Comparison of ENCODE assay signal across 8 cellular contexts in genomic region chr14:103819503-103820307, GRCh38. TPM values are rescaled to one million over a fixed set of nuclear protein-coding genes. Genes with fewer than 3 reads are reported as not detected.
DNase-seq lines count a peak whose midpoint lies in the region; ATAC-seq and TF ChIP-seq lines count a peak whose summit lies in the region.

No MANE protein-coding gene starts in this region.

- H3K27me3 ChIP-seq in iPS-20b (ENCODE audit: insufficient read depth, low read length) (no peaks in the 10 kb centered on the region), thyroid gland (no peaks in the 10 kb centered on the region)

- CTCF ChIA-PET in activated CD4-positive, alpha-beta memory T cell treated with anti-CD3 and anti-CD28 coated beads, Interleukin-2, amount 10 ng/mL, durations not matched to agents 7 days and 5 days (lab: Charles Lee): interaction anchor here (0.7 to 2.0 kb wide), 4 partner anchors 12 to 81 kb away, joined by 3 to 6 read pairs (median 4); no protein-coding TSS in a partner anchor

- no peak overlapping the region for H3K27ac ChIP-seq in iPS-20b (ENCODE audit: low read length)
- peak overlapping the region; percentile 63 to 86 (median 73) for H3K27ac ChIP-seq in thyroid gland

- POLR2A ChIA-PET in activated CD4-positive, alpha-beta memory T cell treated with anti-CD3 and anti-CD28 coated beads, Interleukin-2, amount 10 ng/mL, durations not matched to agents 7 days and 5 days (lab: Charles Lee): no interaction called here

- H3K9me3 Mint-ChIP-seq in activated naive CD4-positive, alpha-beta T cell treated with anti-CD3 and anti-CD28 coated beads, Interleukin-2, amount 50 U/mL, for 24 hours: no peaks in the 10 kb centered on the region
- no peaks in the 10 kb centered on the region for H3K9me3 Mint-ChIP-seq in activated CD4-positive, alpha-beta memory T cell treated with anti-CD3 and anti-CD28 coated beads, Interleukin-2, amount 10 ng/mL, durations not matched to agents 7 days and 5 days

- intact Hi-C loops in thyroid gland (cut with DNase I): no loop called here

- peaks cover 2% of the 10 kb centered on the region for H3K36me3 Mint-ChIP-seq in activated naive CD4-positive, alpha-beta T cell treated with anti-CD3 and anti-CD28 coated beads, Interleukin-2, amount 50 U/mL, for 24 hours
- no peaks in the 10 kb centered on the region for H3K36me3 Mint-ChIP-seq in activated CD4-positive, alpha-beta memory T cell treated with anti-CD3 and anti-CD28 coated beads, Interleukin-2, amount 10 ng/mL, durations not matched to agents 7 days and 5 days (ENCODE audit: low read depth)

- H3K4me3 Mint-ChIP-seq in activated naive CD4-positive, alpha-beta T cell treated with anti-CD3 and anti-CD28 coated beads, Interleukin-2, amount 50 U/mL, for 24 hours: peak overlapping the region; percentile 23
- no peak overlapping the region for H3K4me3 Mint-ChIP-seq in activated CD4-positive, alpha-beta memory T cell treated with anti-CD3 and anti-CD28 coated beads, Interleukin-2, amount 10 ng/mL, durations not matched to agents 7 days and 5 days

- no peaks in the 10 kb centered on the region for H3K9me3 ChIP-seq in iPS-20b (ENCODE audit: insufficient read depth, low read depth, low read length)
- no peaks in the 10 kb centered on the region for H3K9me3 ChIP-seq in thyroid gland

- no peak overlapping the region; the same call in 1 of the 2 replicates for H3K9ac ChIP-seq in iPS-20b (ENCODE audit: low read depth, low read length)

- no peak for ATAC-seq in HG03095 (IDR thresholded peaks at IDR 0.05; ENCODE audit: unreplicated experiment)

- H3K27me3 Mint-ChIP-seq in activated naive CD4-positive, alpha-beta T cell treated with anti-CD3 and anti-CD28 coated beads, Interleukin-2, amount 50 U/mL, for 24 hours: no peaks in the 10 kb centered on the region
- H3K27me3 Mint-ChIP-seq in activated CD4-positive, alpha-beta memory T cell treated with anti-CD3 and anti-CD28 coated beads, Interleukin-2, amount 10 ng/mL, durations not matched to agents 7 days and 5 days: no peaks in the 10 kb centered on the region

- no peaks in the 10 kb centered on the region for H3K36me3 ChIP-seq in iPS-20b (ENCODE audit: insufficient read depth, low read depth, low read length)
- H3K36me3 ChIP-seq in thyroid gland: no peaks in the 10 kb centered on the region

- TF ChIP-seq POLR2A in thyroid gland (IDR thresholded peaks at IDR 0.05): peak in 1 of 2 donors; percentile 49

- peaks cover 7% of the 10 kb centered on the region; the same call in 1 of the 2 replicates for H3K4me1 ChIP-seq in iPS-20b (ENCODE audit: insufficient read depth, low read length)
- H3K4me1 ChIP-seq in thyroid gland: peaks cover 48 to 68% of the 10 kb centered on the region in 2 donors

- no peak for DNase-seq in activated naive CD4-positive, alpha-beta T cell treated with Interleukin-2 at 50 U/mL for 16 hours
- no peak for DNase-seq in activated CD4-positive, alpha-beta memory T cell treated with anti-CD3 and anti-CD28 coated beads, Interleukin-2, amount 10 ng/mL, durations not matched to agents 7 days and 5 days
- peak; percentile 86 to 91 for DNase-seq in thyroid gland
- no peak for DNase-seq in middle frontal gyrus (ENCODE audit: extremely low spot score, low spot score)
- no peak for DNase-seq in NCI-H774 (lab: John Stamatoyannopoulos, UW)

- peaks cover 49% of the 10 kb centered on the region for H3K4me1 Mint-ChIP-seq in activated naive CD4-positive, alpha-beta T cell treated with anti-CD3 and anti-CD28 coated beads, Interleukin-2, amount 50 U/mL, for 24 hours
- peaks cover 11% of the 10 kb centered on the region for H3K4me1 Mint-ChIP-seq in activated CD4-positive, alpha-beta memory T cell treated with anti-CD3 and anti-CD28 coated beads, Interleukin-2, amount 10 ng/mL, durations not matched to agents 7 days and 5 days

- H3K27ac Mint-ChIP-seq in activated naive CD4-positive, alpha-beta T cell treated with anti-CD3 and anti-CD28 coated beads, Interleukin-2, amount 50 U/mL, for 24 hours: peak overlapping the region; percentile 25
- peak overlapping the region; percentile 40 for H3K27ac Mint-ChIP-seq in activated CD4-positive, alpha-beta memory T cell treated with anti-CD3 and anti-CD28 coated beads, Interleukin-2, amount 10 ng/mL, durations not matched to agents 7 days and 5 days

- H3K4me3 ChIP-seq in iPS-20b (ENCODE audit: low read length) (peak overlapping the region; percentile 2; the same call in 1 of the 2 replicates), thyroid gland (replicated peaks in 1 of 3) (peak overlapping the region in 1 of 3 donors; percentile 3)

- WGBS in thyroid gland, 2 donors: 4 to 11% methylated on average over 7 of the region's 7 CpGs

- TF ChIP-seq CTCF in thyroid gland (IDR thresholded peaks at IDR 0.05): no peak

RNA-seq across cellular contexts. Expression of gene PPP1R13B, which starts 27.7 kb away (rescaled TPM):
- 10 to 100 TPM; 10.7 to 15.9 TPM for total RNA-seq in activated CD4-positive, alpha-beta memory T cell treated with anti-CD3 and anti-CD28 coated beads, Interleukin-2, amount 10 ng/mL, durations not matched to agents 7 days and 5 days
- 100 to 1,000 TPM in 1 of 4 donors, 10 to 100 TPM in 3; 77.0 to 131 (median 81.8) TPM for total RNA-seq in thyroid gland

Comparison
In these comparisons a context has a peak if more than half of its experiments do, and no peak if none do; other contexts are left out.
1. DNase-seq: peak in thyroid gland (2 of 2); none in activated naive CD4-positive, alpha-beta T cell treated with Interleukin-2 at 50 U/mL for 16 hours (single experiment), activated CD4-positive, alpha-beta memory T cell treated with anti-CD3 and anti-CD28 coated beads, Interleukin-2, amount 10 ng/mL, durations not matched to agents 7 days and 5 days (single experiment), middle frontal gyrus (single experiment) and NCI-H774 (single experiment).
2. RNA of gene PPP1R13B, which starts 27.7 kb away (total RNA-seq): 77.0 to 131 TPM in thyroid gland; 10.7 to 15.9 TPM in activated CD4-positive, alpha-beta memory T cell treated with anti-CD3 and anti-CD28 coated beads, Interleukin-2, amount 10 ng/mL, durations not matched to agents 7 days and 5 days; every median in the first group is over 4 times any median in the second.